35 cellular contexts compared by ENCODE assay signal in the genomic region with DNA sequence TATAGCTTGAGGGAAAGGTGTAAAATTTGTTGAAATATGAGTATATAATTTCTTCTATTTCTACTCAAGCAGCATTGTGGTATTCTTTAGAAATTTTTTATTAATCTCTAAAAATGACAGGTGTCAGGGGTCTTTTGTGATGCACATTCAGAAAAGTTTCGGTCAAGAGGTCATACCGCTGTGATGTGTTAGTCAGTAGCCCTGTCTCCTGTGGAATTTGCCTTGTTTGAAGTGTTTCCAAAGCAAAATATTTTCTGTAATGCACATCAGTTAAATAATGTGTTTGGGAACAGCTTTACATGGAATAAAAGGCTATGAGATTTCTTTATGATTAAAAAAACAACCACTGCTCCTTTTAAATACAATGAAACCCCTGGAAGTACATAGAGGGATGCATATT. TPM values are rescaled to one million over a fixed set of nuclear protein-coding genes. Genes with fewer than 3 reads are reported as not detected.
"Had no signal": no experiment of that assay in that cellular context is flagged by ENCODE, and none has a peak within 500 bp of the region (broad histone marks: within the 10 kb centered on the region; RNA-seq: fewer than 3 reads in every experiment).

No MANE protein-coding gene starts in this region.

- H3K27ac Mint-ChIP-seq: activated B cell treated with CpG ODN at 0.5 μM for 24 hours; activated CD4-positive, alpha-beta memory T cell treated with anti-CD3 and anti-CD28 coated beads, Interleukin-2, amount 10 ng/mL, durations not matched to agents 7 days and 5 days; activated CD8-positive, alpha-beta memory T cell treated with anti-CD3 and anti-CD28 coated beads, Interleukin-2, amount 10 ng/mL, durations not matched to agents 7 days and 5 days; activated naive CD8-positive, alpha-beta T cell treated with anti-CD3 and anti-CD28 coated beads for 36 hours; activated T-cell treated with anti-CD3 and anti-CD28 coated beads, Interleukin-2, amount 50 U/mL, for 72 hours; activated T-helper 17 cell treated with anti-CD3 and anti-CD28 coated beads, Interleukin-2, amount 50 U/mL, for 72 hours had no signal

- H3K27me3 Mint-ChIP-seq: activated B cell treated with CpG ODN at 0.5 μM for 24 hours; activated CD8-positive, alpha-beta memory T cell treated with anti-CD3 and anti-CD28 coated beads, Interleukin-2, amount 10 ng/mL, durations not matched to agents 7 days and 5 days; activated naive CD8-positive, alpha-beta T cell treated with anti-CD3 and anti-CD28 coated beads for 36 hours had no signal

- H3K4me3 ChIP-seq: body of pancreas had no signal

- H3K27ac ChIP-seq: body of pancreas, KMS-11, RWPE1, VCaP had no signal

- H3K9me3 Mint-ChIP-seq: activated B cell treated with CpG ODN at 0.5 μM for 24 hours; activated CD4-positive, alpha-beta memory T cell treated with anti-CD3 and anti-CD28 coated beads, Interleukin-2, amount 10 ng/mL, durations not matched to agents 7 days and 5 days; activated naive CD8-positive, alpha-beta T cell treated with anti-CD3 and anti-CD28 coated beads for 36 hours; activated T-cell treated with anti-CD3 and anti-CD28 coated beads, Interleukin-2, amount 50 U/mL, for 72 hours; activated T-helper 17 cell treated with anti-CD3 and anti-CD28 coated beads, Interleukin-2, amount 50 U/mL, for 72 hours had no signal

- H3K9me3 ChIP-seq: body of pancreas had no signal

- DNase-seq: activated B cell treated with CpG ODN at 0.5 μM for 24 hours; activated CD4-positive, alpha-beta memory T cell treated with anti-CD3 and anti-CD28 coated beads, Interleukin-2, amount 10 ng/mL, durations not matched to agents 7 days and 5 days; activated CD4-positive, alpha-beta T cell treated with anti-CD3 and anti-CD28 coated beads for 4 hours; activated CD4-positive, CD25-positive, alpha-beta regulatory T cell treated with anti-CD3 and anti-CD28 coated beads, Interleukin-2, amount 50 U/mL, for 72 hours; activated CD8-positive, alpha-beta memory T cell treated with anti-CD3 and anti-CD28 coated beads for 24 hours; activated CD8-positive, alpha-beta memory T cell treated with anti-CD3 and anti-CD28 coated beads, Interleukin-2, amount 10 ng/mL, durations not matched to agents 7 days and 5 days; activated CD8-positive, alpha-beta memory T cell treated with anti-CD3 and anti-CD28 coated beads, Interleukin-2, amount 50 U/mL, for 48 hours; activated effector memory CD4-positive, alpha-beta T cell treated with anti-CD3 and anti-CD28 coated beads, Interleukin-2, amount 50 U/mL, for 16 hours; activated naive CD4-positive, alpha-beta T cell; activated naive CD4-positive, alpha-beta T cell treated with anti-CD3 and anti-CD28 coated beads, Interleukin-2, amount 50 U/mL, for 16 hours; activated naive CD8-positive, alpha-beta T cell treated with anti-CD3 and anti-CD28 coated beads for 36 hours; activated T-cell treated with anti-CD3 and anti-CD28 coated beads, Interleukin-2, amount 50 U/mL, for 72 hours; amniotic stem cell; aorta; body of pancreas; caudate nucleus; cerebellar nuclear complex; NCI-H1105; NCI-H1417 treated with DMSO at 0.1 percent for 48 hours; NCI-H187 treated with DMSO at 0.1 percent for 48 hours; NCI-H2081; NCI-H345; NCI-H524 treated with DMSO at 0.1 percent for 48 hours; PC-3; SIG-M5; SW 1271; T-helper 1 cell; T-helper 2 cell; T-helper 9 cell had no signal

- H3K4me3 Mint-ChIP-seq: activated B cell treated with CpG ODN at 0.5 μM for 24 hours; activated CD4-positive, alpha-beta memory T cell treated with anti-CD3 and anti-CD28 coated beads, Interleukin-2, amount 10 ng/mL, durations not matched to agents 7 days and 5 days; activated CD8-positive, alpha-beta memory T cell treated with anti-CD3 and anti-CD28 coated beads, Interleukin-2, amount 10 ng/mL, durations not matched to agents 7 days and 5 days; activated naive CD8-positive, alpha-beta T cell treated with anti-CD3 and anti-CD28 coated beads for 36 hours; activated T-cell treated with anti-CD3 and anti-CD28 coated beads, Interleukin-2, amount 50 U/mL, for 72 hours; activated T-helper 17 cell treated with anti-CD3 and anti-CD28 coated beads, Interleukin-2, amount 50 U/mL, for 72 hours had no signal

- H3K27me3 ChIP-seq: body of pancreas had no signal

- H3K36me3 Mint-ChIP-seq: activated CD8-positive, alpha-beta memory T cell treated with anti-CD3 and anti-CD28 coated beads, Interleukin-2, amount 10 ng/mL, durations not matched to agents 7 days and 5 days; activated naive CD8-positive, alpha-beta T cell treated with anti-CD3 and anti-CD28 coated beads for 36 hours had no signal

- H3K4me1 Mint-ChIP-seq: activated B cell treated with CpG ODN at 0.5 μM for 24 hours; activated CD4-positive, alpha-beta memory T cell treated with anti-CD3 and anti-CD28 coated beads, Interleukin-2, amount 10 ng/mL, durations not matched to agents 7 days and 5 days; activated CD8-positive, alpha-beta memory T cell treated with anti-CD3 and anti-CD28 coated beads, Interleukin-2, amount 10 ng/mL, durations not matched to agents 7 days and 5 days; activated naive CD8-positive, alpha-beta T cell treated with anti-CD3 and anti-CD28 coated beads for 36 hours; activated T-helper 17 cell treated with anti-CD3 and anti-CD28 coated beads, Interleukin-2, amount 50 U/mL, for 72 hours had no signal

RNA-seq across cellular contexts. Expression of gene FOXP2, which starts 35.8 kb away (rescaled TPM):
- total RNA-seq: activated B cell treated with CpG ODN at 0.5 μM for 24 hours; activated CD4-positive, alpha-beta memory T cell treated with anti-CD3 and anti-CD28 coated beads, Interleukin-2, amount 10 ng/mL, durations not matched to agents 7 days and 5 days; activated naive CD8-positive, alpha-beta T cell treated with anti-CD3 and anti-CD28 coated beads for 36 hours; activated T-cell treated with anti-CD3 and anti-CD28 coated beads, Interleukin-2, amount 50 U/mL, for 72 hours; activated T-helper 17 cell treated with anti-CD3 and anti-CD28 coated beads, Interleukin-2, amount 50 U/mL, for 72 hours; M059J; NCI-H460; PC-3 had no signal
